29 cellular contexts compared by ENCODE assay signal in the genomic region with DNA sequence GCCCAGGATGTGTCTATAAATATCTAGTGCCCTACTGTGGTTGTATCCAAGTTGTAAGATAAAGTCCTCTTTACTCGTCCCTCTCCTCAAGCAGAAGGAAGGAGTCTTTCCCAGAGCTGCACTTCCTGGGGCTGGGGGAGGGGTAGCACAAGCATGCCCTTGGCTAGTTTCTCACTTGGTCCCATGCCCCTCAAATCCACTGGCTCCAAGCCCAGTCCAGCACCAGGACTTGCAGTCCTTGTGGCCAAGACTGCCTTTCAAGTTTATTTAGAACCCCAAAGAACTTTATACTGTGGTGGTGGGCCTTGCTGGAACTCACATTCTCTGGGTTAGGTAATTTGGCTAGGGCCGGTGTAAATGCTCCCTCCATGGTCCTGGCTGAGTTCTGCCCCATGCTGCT. TPM values are rescaled to one million over a fixed set of nuclear protein-coding genes. Genes with fewer than 3 reads are reported as not detected.
DNase-seq lines count a peak whose midpoint lies in the region; ATAC-seq lines count a peak whose summit lies in the region.
"Had no signal": no experiment of that assay in that cellular context is flagged by ENCODE, and none has a peak within 500 bp of the region (broad histone marks: within the 10 kb centered on the region; RNA-seq: fewer than 3 reads in every experiment).

No MANE protein-coding gene starts in this region.

- intact Hi-C loops in activated T-helper 2 cell treated with anti-CD3 and anti-CD28 coated beads, Interferon-gamma antibody, Interleukin-2, Interleukin-4, amounts not matched to agents 10 μg/mL and 5 μg/mL and 100 μg/mL, durations not matched to agents 14 hours and 24 hours and 36 hours (cut with micrococcal nuclease), result no loop called here

- H3K4me3 ChIP-seq in MG63, result no peak overlapping the region
- H3K4me3 ChIP-seq: gastrocnemius medialis, GM12878, right atrium auricular region, spleen, upper lobe of left lung had no signal

- H3K9me3 Mint-ChIP-seq in activated T-helper 2 cell treated with anti-CD3 and anti-CD28 coated beads, Interferon-gamma antibody, Interleukin-2, Interleukin-4, amounts not matched to agents 10 μg/mL and 5 μg/mL and 100 μg/mL, durations not matched to agents 14 hours and 24 hours and 36 hours, result no peaks in the 10 kb centered on the region
- H3K9me3 Mint-ChIP-seq: activated CD4-positive, alpha-beta T cell treated with anti-CD3 and anti-CD28 coated beads, Interleukin-2, amount 10 ng/mL, durations not matched to agents 24 days and 14 days; activated T-cell treated with anti-CD3 and anti-CD28 coated beads, Interleukin-2, amount 50 U/mL, for 24 hours; naive thymus-derived CD8-positive, alpha-beta T cell; T-helper 2 cell treated with Interferon-gamma antibody and Interleukin-4, amounts not matched to agents 5 μg/mL and 100 μg/mL, for 36 hours had no signal

- peaks cover 17% of the 10 kb centered on the region for H3K27me3 Mint-ChIP-seq in activated T-helper 2 cell treated with anti-CD3 and anti-CD28 coated beads, Interferon-gamma antibody, Interleukin-2, Interleukin-4, amounts not matched to agents 10 μg/mL and 5 μg/mL and 100 μg/mL, durations not matched to agents 14 hours and 24 hours and 36 hours (ENCODE audit: low read depth)
- H3K27me3 Mint-ChIP-seq: activated T-cell treated with anti-CD3 and anti-CD28 coated beads, Interleukin-2, amount 50 U/mL, for 24 hours had no signal

- DNase-seq in MG63, result peak; percentile 6
- peak in 34 of 61 donors; percentile 1 to 64 (median 12) for DNase-seq in caudate nucleus (lab: John Stamatoyannopoulos, UW)
- DNase-seq in medulla oblongata (ENCODE audit: extremely low spot score), result peak; percentile 68
- DNase-seq in substantia nigra (lab: John Stamatoyannopoulos, UW), result peak in 33 of 49 donors; percentile 0 to 52 (median 11)
- DNase-seq in activated T-helper 2 cell treated with anti-CD3 and anti-CD28 coated beads, Interferon-gamma antibody, Interleukin-2, Interleukin-4, amounts not matched to agents 10 μg/mL and 5 μg/mL and 100 μg/mL, durations not matched to agents 14 hours and 24 hours and 36 hours (ENCODE audit: low spot score), result no peak
- no peak for DNase-seq in NAMALWA (ENCODE audit: low spot score)
- DNase-seq: activated CD4-positive, alpha-beta T cell treated with anti-CD3 and anti-CD28 coated beads, Interleukin-2, amount 10 ng/mL, durations not matched to agents 24 days and 14 days; activated gamma-delta T cell treated with Interleukin-2 at 50 U/mL for 16 hours; activated T-cell treated with anti-CD3 and anti-CD28 coated beads, Interleukin-2, amount 50 U/mL, for 24 hours; DND-41; effector CD4-positive, alpha-beta T cell; Kasumi-1; naive thymus-derived CD8-positive, alpha-beta T cell; NCI-H1048; NCI-H1694 treated with DMSO at 0.1 percent for 48 hours; NCI-H524 treated with DMSO at 0.1 percent for 48 hours; spleen; upper lobe of left lung had no signal

- no peak overlapping the region for H3K27ac ChIP-seq in caudate nucleus (ENCODE audit: low read depth, low read length)
- no peak overlapping the region for H3K27ac ChIP-seq in substantia nigra (ENCODE audit: low read depth, low read length, poor library complexity, severe bottlenecking)
- H3K27ac ChIP-seq: gastrocnemius medialis, right atrium auricular region, spleen, upper lobe of left lung had no signal

- H3K27me3 ChIP-seq in MG63, result no peaks in the 10 kb centered on the region
- H3K27me3 ChIP-seq: gastrocnemius medialis, right atrium auricular region, spleen, upper lobe of left lung had no signal

- H3K4me3 Mint-ChIP-seq in activated T-helper 2 cell treated with anti-CD3 and anti-CD28 coated beads, Interferon-gamma antibody, Interleukin-2, Interleukin-4, amounts not matched to agents 10 μg/mL and 5 μg/mL and 100 μg/mL, durations not matched to agents 14 hours and 24 hours and 36 hours (ENCODE audit: low read depth), result no peak overlapping the region
- H3K4me3 Mint-ChIP-seq: activated CD4-positive, alpha-beta T cell treated with anti-CD3 and anti-CD28 coated beads, Interleukin-2, amount 10 ng/mL, durations not matched to agents 24 days and 14 days; activated T-cell treated with anti-CD3 and anti-CD28 coated beads, Interleukin-2, amount 50 U/mL, for 24 hours; mesothelial cell of epicardium; naive thymus-derived CD8-positive, alpha-beta T cell; T-helper 2 cell treated with Interferon-gamma antibody and Interleukin-4, amounts not matched to agents 5 μg/mL and 100 μg/mL, for 36 hours had no signal

- no peak overlapping the region for H3K27ac Mint-ChIP-seq in activated T-helper 2 cell treated with anti-CD3 and anti-CD28 coated beads, Interferon-gamma antibody, Interleukin-2, Interleukin-4, amounts not matched to agents 10 μg/mL and 5 μg/mL and 100 μg/mL, durations not matched to agents 14 hours and 24 hours and 36 hours
- H3K27ac Mint-ChIP-seq: activated CD4-positive, alpha-beta T cell treated with anti-CD3 and anti-CD28 coated beads, Interleukin-2, amount 10 ng/mL, durations not matched to agents 24 days and 14 days; activated T-cell treated with anti-CD3 and anti-CD28 coated beads, Interleukin-2, amount 50 U/mL, for 24 hours; mesothelial cell of epicardium; T-helper 2 cell treated with Interferon-gamma antibody and Interleukin-4, amounts not matched to agents 5 μg/mL and 100 μg/mL, for 36 hours had no signal

- H3K36me3 Mint-ChIP-seq in activated T-helper 2 cell treated with anti-CD3 and anti-CD28 coated beads, Interferon-gamma antibody, Interleukin-2, Interleukin-4, amounts not matched to agents 10 μg/mL and 5 μg/mL and 100 μg/mL, durations not matched to agents 14 hours and 24 hours and 36 hours (ENCODE audit: low read depth), result no peaks in the 10 kb centered on the region
- H3K36me3 Mint-ChIP-seq: mesothelial cell of epicardium; naive thymus-derived CD8-positive, alpha-beta T cell had no signal

- ATAC-seq in HG02571 (IDR thresholded peaks at IDR 0.05; ENCODE audit: unreplicated experiment), result no peak
- ATAC-seq: gastrocnemius medialis; GM12878; HepG2; naive thymus-derived CD8-positive, alpha-beta T cell had no signal

- no peaks in the 10 kb centered on the region for H3K9me3 ChIP-seq in MG63
- H3K9me3 ChIP-seq: gastrocnemius medialis, right atrium auricular region, spleen, upper lobe of left lung had no signal

- no peaks in the 10 kb centered on the region for H3K4me1 Mint-ChIP-seq in activated T-helper 2 cell treated with anti-CD3 and anti-CD28 coated beads, Interferon-gamma antibody, Interleukin-2, Interleukin-4, amounts not matched to agents 10 μg/mL and 5 μg/mL and 100 μg/mL, durations not matched to agents 14 hours and 24 hours and 36 hours (ENCODE audit: low read depth)
- H3K4me1 Mint-ChIP-seq: activated CD4-positive, alpha-beta T cell treated with anti-CD3 and anti-CD28 coated beads, Interleukin-2, amount 10 ng/mL, durations not matched to agents 24 days and 14 days; mesothelial cell of epicardium had no signal

- no peaks in the 10 kb centered on the region for H3K36me3 ChIP-seq in MG63
- H3K36me3 ChIP-seq: gastrocnemius medialis, right atrium auricular region, spleen, upper lobe of left lung had no signal

RNA-seq across cellular contexts. Expression of gene SLC10A4, which starts 43.2 kb away (rescaled TPM):
- not detected in 2 replicates for total RNA-seq in MG63 (2014; rRNA removed; shearing (Covaris generic); ENCODE audit: low replicate concordance)
- total RNA-seq in activated T-helper 2 cell treated with anti-CD3 and anti-CD28 coated beads, Interferon-gamma antibody, Interleukin-2, Interleukin-4, amounts not matched to agents 10 μg/mL and 5 μg/mL and 100 μg/mL, durations not matched to agents 14 hours and 24 hours and 36 hours, result not detected in 2 replicates
- total RNA-seq: activated CD4-positive, alpha-beta T cell treated with anti-CD3 and anti-CD28 coated beads, Interleukin-2, amount 10 ng/mL, durations not matched to agents 24 days and 14 days; epithelial cell of proximal tubule; GM12878; naive thymus-derived CD8-positive, alpha-beta T cell; osteocyte; right atrium auricular region; subcutaneous adipose tissue had no signal

RNA-seq across cellular contexts. Expression of gene ZAR1, which starts 50.1 kb away (rescaled TPM):
- not detected in 2 replicates for total RNA-seq in MG63 (2014; rRNA removed; shearing (Covaris generic); ENCODE audit: low replicate concordance)
- not detected in 2 replicates for total RNA-seq in activated T-helper 2 cell treated with anti-CD3 and anti-CD28 coated beads, Interferon-gamma antibody, Interleukin-2, Interleukin-4, amounts not matched to agents 10 μg/mL and 5 μg/mL and 100 μg/mL, durations not matched to agents 14 hours and 24 hours and 36 hours
- total RNA-seq: activated CD4-positive, alpha-beta T cell treated with anti-CD3 and anti-CD28 coated beads, Interleukin-2, amount 10 ng/mL, durations not matched to agents 24 days and 14 days; activated CD8-positive, alpha-beta memory T cell treated with anti-CD3 and anti-CD28 coated beads for 36 hours; gastrocnemius medialis; GM12878; HepG2; naive thymus-derived CD8-positive, alpha-beta T cell; osteocyte; right atrium auricular region; spleen; subcutaneous adipose tissue had no signal

Comparison
In these comparisons a context has a peak if more than half of its experiments do, and no peak if none do; other contexts are left out.
1. DNase-seq: peak in MG63 (single experiment), caudate nucleus (34 of 61), medulla oblongata (single experiment) and substantia nigra (33 of 49); none in activated T-helper 2 cell treated with anti-CD3 and anti-CD28 coated beads, Interferon-gamma antibody, Interleukin-2, Interleukin-4, amounts not matched to agents 10 μg/mL and 5 μg/mL and 100 μg/mL, durations not matched to agents 14 hours and 24 hours and 36 hours (single experiment) and NAMALWA (single experiment).